8 cellular contexts compared by ENCODE assay signal in genomic region chr19:7636691-7637373, GRCh38. TPM values are rescaled to one million over a fixed set of nuclear protein-coding genes. Genes with fewer than 3 reads are reported as not detected.
DNase-seq lines count a peak whose midpoint lies in the region; ATAC-seq and TF ChIP-seq lines count a peak whose summit lies in the region.

STXBP2 (plus strand) TSS chr19:7637110; CDS start chr19:7637150, 40 bp downstream.

- 10% methylated on average over 61 of the region's 61 CpGs for WGBS in HUES64
- 5 to 7% (median 7%) methylated on average over 40 to 61 of the region's 61 CpGs for WGBS in psoas muscle, 3 donors

- H3K4me1 ChIP-seq in HUES64 (ENCODE audit: insufficient read depth, low read length) (no peaks in the 10 kb centered on the region), RWPE2 (ENCODE audit: insufficient read depth, poor library complexity, severe bottlenecking) (peaks cover 3% of the 10 kb centered on the region), psoas muscle (no peaks in the 10 kb centered on the region)

- H3K4me3 ChIP-seq in HUES64 (ENCODE audit: low read length), result peak within 1 kb of the TSS; percentile 82
- peak within 1 kb of the TSS; percentile 79 for H3K4me3 ChIP-seq in RWPE2 (ENCODE audit: severe bottlenecking)
- peak within 1 kb of the TSS; percentile 46 for H3K4me3 ChIP-seq in psoas muscle

- H3K27me3 ChIP-seq in HUES64 (ENCODE audit: insufficient read depth, low read length) (peaks cover 22% of the 10 kb centered on the region), RWPE2 (ENCODE audit: insufficient read depth, poor library complexity, severe bottlenecking) (no peaks in the 10 kb centered on the region), psoas muscle (ENCODE audit: insufficient read depth in 3 of 3, low read length in 2 of 3) (peaks cover 0 to 32% (median 13%) of the 10 kb centered on the region in 3 donors)

- H3K27ac ChIP-seq in HUES64 (ENCODE audit: low read depth, low read length) (peak within 1 kb of the TSS; percentile 25; the same call in 1 of the 2 replicates), RWPE2 (ENCODE audit: poor library complexity, severe bottlenecking) (peak within 1 kb of the TSS; percentile 22), psoas muscle (peak within 1 kb of the TSS; percentile 30)

- TF ChIP-seq CTCF in RWPE2 (IDR thresholded peaks at IDR 0.05; ENCODE audit: poor library complexity, severe bottlenecking) (no peak), psoas muscle (IDR thresholded peaks at IDR 0.05) (no peak)

- DNase-seq in AG08395 (ENCODE audit: low spot score) (peak; percentile 33), RWPE2 (ENCODE audit: low spot score) (no peak), activated gamma-delta T cell (lab: John Stamatoyannopoulos, UW) (peak; percentile 87), Right ventricle myocardium inferior (ENCODE audit: missing footprints) (peak; percentile 92), psoas muscle (peak; percentile 55 to 73), cerebellar cortex (ENCODE audit: low spot score) (no peak)

- H3K9me3 ChIP-seq in HUES64 (ENCODE audit: insufficient read depth, low read depth, low read length) (no peaks in the 10 kb centered on the region), RWPE2 (ENCODE audit: severe bottlenecking) (no peaks in the 10 kb centered on the region), psoas muscle (no peaks in the 10 kb centered on the region)

- peak within 1 kb of the TSS; percentile 71 for H3K9ac ChIP-seq in HUES64 (ENCODE audit: low read depth, low read length)

- intact Hi-C loops in Right ventricle myocardium inferior (cut with DNase I) (no loop called here), psoas muscle (cut with DNase I) (no loop called here)

- peak; percentile 55 for ATAC-seq in GM19043 (IDR thresholded peaks at IDR 0.05; ENCODE audit: low read depth, unreplicated experiment)
- peak; percentile 78 for ATAC-seq in RWPE2 (ENCODE audit: low read depth)
- ATAC-seq in Right ventricle myocardium inferior, result peak; percentile 59
- ATAC-seq in psoas muscle, result peak; percentile 26 to 63 (median 44)

- H3K36me3 ChIP-seq in HUES64 (ENCODE audit: insufficient read depth, low read length), result peaks cover 2% of the 10 kb centered on the region; the same call in 1 of the 2 replicates
- H3K36me3 ChIP-seq in RWPE2 (ENCODE audit: low read depth), result no peaks in the 10 kb centered on the region; the same call in 1 of the 2 replicates
- H3K36me3 ChIP-seq in psoas muscle (ENCODE audit: insufficient read depth in 1 of 2, low read depth in 1 of 2), result no peaks in the 10 kb centered on the region

RNA-seq across cellular contexts. Expression of gene STXBP2, which starts in this region (rescaled TPM):
- 33.4 TPM for polyA plus RNA-seq in HUES64 (2013, experiment 1 of 2)
- 34.7 TPM for polyA plus RNA-seq in HUES64 (2013, experiment 2 of 2)
- total RNA-seq in Right ventricle myocardium inferior, result 8.4 TPM
- total RNA-seq in psoas muscle, result 1 to 10 TPM; 2.7 to 4.5 (median 3.6) TPM
- 1 to 10 TPM in 2 of 3 donors, under 1 TPM in 1; 0.55 to 2.4 (median 1.7) TPM for polyA plus RNA-seq in psoas muscle

Comparison
In these comparisons a context has a peak if more than half of its experiments do, and no peak if none do; other contexts are left out.
1. DNase-seq: peak in AG08395 (single experiment), activated gamma-delta T cell (single experiment), Right ventricle myocardium inferior (single experiment) and psoas muscle (2 of 2); none in RWPE2 (single experiment) and cerebellar cortex (single experiment).
2. Peak in every context shown above with its lines, with median percentiles within 50 percentile points of each other: ATAC-seq, H3K27ac ChIP-seq and H3K4me3 ChIP-seq.